In the genomic region with DNA sequence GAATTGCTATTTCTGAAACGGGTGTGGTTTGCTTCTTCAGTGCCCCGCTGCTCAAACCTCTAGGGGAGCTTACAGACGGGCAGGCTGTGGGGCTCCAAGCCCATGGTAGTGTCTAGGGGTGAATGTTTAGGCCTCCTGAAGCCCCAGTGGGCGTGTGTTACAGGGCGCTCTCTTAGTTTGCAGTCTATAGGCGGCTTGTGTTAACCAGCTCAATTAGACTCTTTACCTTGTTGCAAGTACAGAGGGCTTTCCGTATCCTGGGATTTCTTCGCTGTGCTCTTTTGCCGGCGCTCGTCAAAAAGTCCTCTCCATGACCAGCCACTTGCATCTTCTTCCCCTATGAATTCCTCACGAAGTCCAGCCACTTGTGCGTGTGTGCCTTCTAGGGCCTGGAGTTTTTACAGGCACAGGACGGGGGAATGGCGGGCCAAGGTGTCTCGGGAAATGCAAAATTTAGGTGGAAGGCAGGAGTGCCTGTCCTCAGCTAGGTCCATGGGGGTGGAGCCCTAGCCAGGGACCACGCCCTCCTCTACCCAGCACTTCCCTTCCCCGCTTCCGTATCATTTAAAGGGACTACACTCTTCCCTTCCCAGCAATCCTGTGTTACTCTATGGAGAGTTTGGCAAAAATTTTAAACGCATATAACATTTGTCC, we compare ENCODE assay signal across 11 cellular contexts.
A peak's percentile ranks its signal among the peaks of the same experiment; 100 is the strongest.
DNase-seq lines count a peak whose midpoint lies in the region; ATAC-seq, FAIRE-seq and TF ChIP-seq lines count a peak whose summit lies in the region.
"Had no signal": no experiment of that assay in that cellular context is flagged by ENCODE, and none has a peak within 500 bp of the region (broad histone marks: within the 10 kb centered on the region; RNA-seq: fewer than 3 reads in every experiment).

No MANE protein-coding gene starts in this region.

- DNase-seq in ELR (ENCODE audit: low read depth) = peak; percentile 72
- peak; percentile 61 for DNase-seq in WTC11 (ENCODE audit: low spot score)
- DNase-seq in left cardiac atrium = peak; percentile 32
- DNase-seq in pancreas = peak in 4 of 6 donors; percentile 10 to 53 (median 44)
- no peak for DNase-seq in NCI-H69 (lab: John Stamatoyannopoulos, UW)
- DNase-seq in C1 segment of cervical spinal cord (lab: John Stamatoyannopoulos, UW) = no peak
- DNase-seq: DND-41; effector CD4-positive, alpha-beta T cell had no signal

- no peaks in the 10 kb centered on the region for H3K9me3 Mint-ChIP-seq in WTC11

- CTCF ChIA-PET in WTC11 (lab: Charles Lee) = no interaction called here

- peak overlapping the region in 1 of 4 donors; percentile 11 for H3K27ac ChIP-seq in pancreas

- peak overlapping the region; percentile 92 for H3K4me3 Mint-ChIP-seq in WTC11
- H3K4me3 Mint-ChIP-seq: T-helper 1 cell treated with Interleukin-12 subunit alpha and Interleukin-12 subunit beta and Interleukin-4 antibody, amounts not matched to agents 30 μg/mL and 1 μg/mL, for 36 hours had no signal

- ATAC-seq in WTC11 (peak; percentile 96), left cardiac atrium (peak; percentile 38 to 95), pancreas (peak; percentile 64 to 95 (median 88)), HG02938 (IDR thresholded peaks at IDR 0.05; ENCODE audit: unreplicated experiment) (no peak), HG03039 (IDR thresholded peaks at IDR 0.05; ENCODE audit: unreplicated experiment) (no peak)

- peak overlapping the region in 2 of 4 donors; percentile 33 to 43 for H3K4me3 ChIP-seq in pancreas

- no peaks in the 10 kb centered on the region for H3K36me3 Mint-ChIP-seq in WTC11

- no peaks in the 10 kb centered on the region for H3K36me3 ChIP-seq in pancreas

- 35 to 62% methylated on average over 20 of the region's 20 CpGs for WGBS in pancreas, 2 donors

- H3K27me3 Mint-ChIP-seq in WTC11 (ENCODE audit: low read depth) = no peaks in the 10 kb centered on the region

- H3K27me3 ChIP-seq in pancreas = no peaks in the 10 kb centered on the region

- peak overlapping the region; percentile 91 for H3K27ac Mint-ChIP-seq in WTC11
- H3K27ac Mint-ChIP-seq: T-helper 1 cell treated with Interleukin-12 subunit alpha and Interleukin-12 subunit beta and Interleukin-4 antibody, amounts not matched to agents 30 μg/mL and 1 μg/mL, for 36 hours had no signal

- peaks cover 12% of the 10 kb centered on the region for H3K4me1 Mint-ChIP-seq in WTC11

- TF ChIP-seq CTCF in WTC11 (IDR thresholded peaks at IDR 0.05) = no peak
- TF ChIP-seq CTCF in pancreas (IDR thresholded peaks at IDR 0.05) = no peak

- intact Hi-C loops in left cardiac atrium (cut with DNase I) = no loop called here
- intact Hi-C loops in pancreas (cut with DNase I) = no loop called here

- no peaks in the 10 kb centered on the region for H3K4me1 ChIP-seq in pancreas

- no peak for FAIRE-seq in pancreas (lab: Jason Lieb, UNC)

- H3K9me3 ChIP-seq in pancreas = no peaks in the 10 kb centered on the region

- POLR2A ChIA-PET in WTC11 (lab: Charles Lee) = interaction anchor here (0.6 to 0.8 kb wide), 2 partner anchors 333 to 365 kb away, joined by 3 read pairs; no protein-coding TSS in a partner anchor

TF ChIP-seq in WTC11, 78 proteins besides CTCF, POLR2A, EP300 and RAD21:
- no peak for TF ChIP-seq ATF1 (CRISPR knock-in tag; IDR thresholded peaks at IDR 0.05)
- no peak for TF ChIP-seq KAT7 (CRISPR knock-in tag; IDR thresholded peaks at IDR 0.05; ENCODE audit: borderline replicate concordance)
- TF ChIP-seq CBFB (CRISPR knock-in tag; IDR thresholded peaks at IDR 0.05; ENCODE audit: low read depth) = no peak
- TF ChIP-seq, protein P1, sequence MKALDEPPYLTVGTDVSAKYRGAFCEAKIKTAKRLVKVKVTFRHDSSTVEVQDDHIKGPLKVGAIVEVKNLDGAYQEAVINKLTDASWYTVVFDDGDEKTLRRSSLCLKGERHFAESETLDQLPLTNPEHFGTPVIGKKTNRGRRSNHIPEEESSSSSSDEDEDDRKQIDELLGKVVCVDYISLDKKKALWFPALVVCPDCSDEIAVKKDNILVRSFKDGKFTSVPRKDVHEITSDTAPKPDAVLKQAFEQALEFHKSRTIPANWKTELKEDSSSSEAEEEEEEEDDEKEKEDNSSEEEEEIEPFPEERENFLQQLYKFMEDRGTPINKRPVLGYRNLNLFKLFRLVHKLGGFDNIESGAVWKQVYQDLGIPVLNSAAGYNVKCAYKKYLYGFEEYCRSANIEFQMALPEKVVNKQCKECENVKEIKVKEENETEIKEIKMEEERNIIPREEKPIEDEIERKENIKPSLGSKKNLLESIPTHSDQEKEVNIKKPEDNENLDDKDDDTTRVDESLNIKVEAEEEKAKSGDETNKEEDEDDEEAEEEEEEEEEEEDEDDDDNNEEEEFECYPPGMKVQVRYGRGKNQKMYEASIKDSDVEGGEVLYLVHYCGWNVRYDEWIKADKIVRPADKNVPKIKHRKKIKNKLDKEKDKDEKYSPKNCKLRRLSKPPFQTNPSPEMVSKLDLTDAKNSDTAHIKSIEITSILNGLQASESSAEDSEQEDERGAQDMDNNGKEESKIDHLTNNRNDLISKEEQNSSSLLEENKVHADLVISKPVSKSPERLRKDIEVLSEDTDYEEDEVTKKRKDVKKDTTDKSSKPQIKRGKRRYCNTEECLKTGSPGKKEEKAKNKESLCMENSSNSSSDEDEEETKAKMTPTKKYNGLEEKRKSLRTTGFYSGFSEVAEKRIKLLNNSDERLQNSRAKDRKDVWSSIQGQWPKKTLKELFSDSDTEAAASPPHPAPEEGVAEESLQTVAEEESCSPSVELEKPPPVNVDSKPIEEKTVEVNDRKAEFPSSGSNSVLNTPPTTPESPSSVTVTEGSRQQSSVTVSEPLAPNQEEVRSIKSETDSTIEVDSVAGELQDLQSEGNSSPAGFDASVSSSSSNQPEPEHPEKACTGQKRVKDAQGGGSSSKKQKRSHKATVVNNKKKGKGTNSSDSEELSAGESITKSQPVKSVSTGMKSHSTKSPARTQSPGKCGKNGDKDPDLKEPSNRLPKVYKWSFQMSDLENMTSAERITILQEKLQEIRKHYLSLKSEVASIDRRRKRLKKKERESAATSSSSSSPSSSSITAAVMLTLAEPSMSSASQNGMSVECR (CRISPR knock-in tag; IDR thresholded peaks at IDR 0.05; ENCODE audit: borderline replicate concordance) = no peak
- no peak for TF ChIP-seq GTF2I (CRISPR knock-in tag; conservative IDR thresholded peaks at IDR 0.05)
- TF ChIP-seq SP1 (CRISPR knock-in tag; conservative IDR thresholded peaks at IDR 0.05) = no peak
- no peak for TF ChIP-seq SOX15 (CRISPR knock-in tag; IDR thresholded peaks at IDR 0.05)
- TF ChIP-seq ZNF219 (CRISPR knock-in tag; IDR thresholded peaks at IDR 0.05; ENCODE audit: borderline replicate concordance) = no peak
- no peak for TF ChIP-seq ZNF671 (CRISPR knock-in tag; IDR thresholded peaks at IDR 0.05)
- no peak for TF ChIP-seq ERG (CRISPR knock-in tag; IDR thresholded peaks at IDR 0.05)
- no peak for TF ChIP-seq NFATC4 (CRISPR knock-in tag; IDR thresholded peaks at IDR 0.05)
- TF ChIP-seq, protein P2, sequence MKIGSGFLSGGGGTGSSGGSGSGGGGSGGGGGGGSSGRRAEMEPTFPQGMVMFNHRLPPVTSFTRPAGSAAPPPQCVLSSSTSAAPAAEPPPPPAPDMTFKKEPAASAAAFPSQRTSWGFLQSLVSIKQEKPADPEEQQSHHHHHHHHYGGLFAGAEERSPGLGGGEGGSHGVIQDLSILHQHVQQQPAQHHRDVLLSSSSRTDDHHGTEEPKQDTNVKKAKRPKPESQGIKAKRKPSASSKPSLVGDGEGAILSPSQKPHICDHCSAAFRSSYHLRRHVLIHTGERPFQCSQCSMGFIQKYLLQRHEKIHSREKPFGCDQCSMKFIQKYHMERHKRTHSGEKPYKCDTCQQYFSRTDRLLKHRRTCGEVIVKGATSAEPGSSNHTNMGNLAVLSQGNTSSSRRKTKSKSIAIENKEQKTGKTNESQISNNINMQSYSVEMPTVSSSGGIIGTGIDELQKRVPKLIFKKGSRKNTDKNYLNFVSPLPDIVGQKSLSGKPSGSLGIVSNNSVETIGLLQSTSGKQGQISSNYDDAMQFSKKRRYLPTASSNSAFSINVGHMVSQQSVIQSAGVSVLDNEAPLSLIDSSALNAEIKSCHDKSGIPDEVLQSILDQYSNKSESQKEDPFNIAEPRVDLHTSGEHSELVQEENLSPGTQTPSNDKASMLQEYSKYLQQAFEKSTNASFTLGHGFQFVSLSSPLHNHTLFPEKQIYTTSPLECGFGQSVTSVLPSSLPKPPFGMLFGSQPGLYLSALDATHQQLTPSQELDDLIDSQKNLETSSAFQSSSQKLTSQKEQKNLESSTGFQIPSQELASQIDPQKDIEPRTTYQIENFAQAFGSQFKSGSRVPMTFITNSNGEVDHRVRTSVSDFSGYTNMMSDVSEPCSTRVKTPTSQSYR (CRISPR knock-in tag; IDR thresholded peaks at IDR 0.05) = no peak
- TF ChIP-seq GRHL2 (CRISPR knock-in tag; IDR thresholded peaks at IDR 0.05; ENCODE audit: insufficient replicate concordance, severe bottlenecking) = no peak
- no peak for TF ChIP-seq ZNF416 (CRISPR knock-in tag; IDR thresholded peaks at IDR 0.05)
- TF ChIP-seq IRF2 (CRISPR knock-in tag; IDR thresholded peaks at IDR 0.05; ENCODE audit: borderline replicate concordance, low read depth) = no peak

Comparison
In these comparisons a context has a peak if more than half of its experiments do, and no peak if none do; other contexts are left out.
1. DNase-seq: peak in ELR (single experiment), WTC11 (single experiment), left cardiac atrium (single experiment) and pancreas (4 of 6); none in NCI-H69 (single experiment) and C1 segment of cervical spinal cord (0 of 14).
2. ATAC-seq: peak in WTC11 (single experiment), left cardiac atrium (2 of 2) and pancreas (4 of 4); none in HG02938 (single experiment) and HG03039 (single experiment).